ENCODE assay signal across 8 cellular contexts in the genomic region with DNA sequence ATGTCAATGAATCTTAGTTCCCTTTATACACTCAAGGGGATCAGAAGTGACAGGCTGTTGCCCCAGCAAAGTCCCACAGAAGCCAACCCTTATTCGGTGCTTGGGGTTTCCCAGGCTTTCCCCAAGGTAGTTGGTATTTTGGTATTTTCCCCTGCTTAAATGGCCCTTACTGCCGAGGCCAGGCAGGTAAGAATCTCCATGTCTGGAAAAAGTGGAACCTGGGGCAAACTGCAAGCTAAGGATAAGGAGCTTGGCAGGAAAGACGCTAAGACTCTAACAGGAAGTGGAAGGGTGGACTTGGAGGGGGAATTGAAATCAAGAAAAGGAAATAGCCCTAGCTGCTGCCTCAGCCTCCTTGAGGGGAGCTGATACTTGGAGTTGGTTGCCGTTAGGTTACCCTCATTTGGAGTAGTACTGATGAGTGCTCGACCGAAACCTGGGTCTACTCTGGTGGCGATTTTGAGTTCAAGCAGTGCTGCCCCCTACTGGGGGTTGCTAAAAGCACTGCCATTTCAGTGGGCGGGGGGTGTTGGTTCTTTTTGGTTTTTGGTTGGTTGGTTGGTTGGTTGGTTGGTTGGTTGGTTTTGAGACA. TPM values are rescaled to one million over a fixed set of nuclear protein-coding genes. Genes with fewer than 3 reads are reported as not detected.
DNase-seq lines count a peak whose midpoint lies in the region; ATAC-seq and TF ChIP-seq lines count a peak whose summit lies in the region.

No MANE protein-coding gene starts in this region.

- intact Hi-C loops in activated CD4-positive, alpha-beta memory T cell treated with anti-CD3 and anti-CD28 coated beads for 36 hours (cut with micrococcal nuclease), result loop anchor here (1.0 to 5.0 kb wide), 5 partner anchors 13 to 90 kb away; partner anchors contain the start of genes AAMP, CXCR1 and PNKD
- intact Hi-C loops in posterior vena cava (cut with DNase I), result no loop called here

- peak overlapping the region; percentile 84 for H3K27ac Mint-ChIP-seq in activated CD4-positive, alpha-beta memory T cell treated with anti-CD3 and anti-CD28 coated beads for 36 hours
- peak overlapping the region; percentile 80 for H3K27ac Mint-ChIP-seq in endothelial cell (ENCODE audit: unreplicated experiment)

- TF ChIP-seq CTCF in GM10266 (IDR thresholded peaks at IDR 0.05; ENCODE audit: control insufficient read depth, insufficient read depth, low read depth, missing control alignments) (peak; percentile 73), LNCAP (IDR thresholded peaks at IDR 0.05) (peak; percentile 62), endothelial cell (IDR thresholded peaks at IDR 0.05; ENCODE audit: unreplicated experiment) (peak; percentile 77)

- H3K4me3 Mint-ChIP-seq in activated CD4-positive, alpha-beta memory T cell treated with anti-CD3 and anti-CD28 coated beads for 36 hours, result no peak overlapping the region
- H3K4me3 Mint-ChIP-seq in endothelial cell (ENCODE audit: unreplicated experiment), result peak overlapping the region; percentile 38

- peak; percentile 54 for ATAC-seq in GM21737 (IDR thresholded peaks at IDR 0.05; ENCODE audit: unreplicated experiment)

- no peaks in the 10 kb centered on the region for H3K27me3 Mint-ChIP-seq in activated CD4-positive, alpha-beta memory T cell treated with anti-CD3 and anti-CD28 coated beads for 36 hours
- H3K27me3 Mint-ChIP-seq in endothelial cell (ENCODE audit: unreplicated experiment), result peaks cover 10% of the 10 kb centered on the region

- POLR2A ChIA-PET in activated CD4-positive, alpha-beta memory T cell treated with anti-CD3 and anti-CD28 coated beads for 36 hours (lab: Charles Lee), result interaction anchor here (0.9 to 1.7 kb wide), 6 partner anchors 7 to 69 kb away, joined by 3 to 11 read pairs (median 3); no protein-coding TSS in a partner anchor

- CTCF ChIA-PET in activated CD4-positive, alpha-beta memory T cell treated with anti-CD3 and anti-CD28 coated beads for 36 hours (lab: Charles Lee), result interaction anchor here (0.7 to 4.2 kb wide), 18 partner anchors 9 to 73 kb away, joined by 3 to 28 read pairs (median 5); partner anchors contain the start of genes AAMP, ARPC2 and PNKD

- DNase-seq in GM10266 (ENCODE audit: extremely low spot score) (peak; percentile 78), endothelial cell (ENCODE audit: low spot score) (peak; percentile 59), posterior vena cava (ENCODE audit: low spot score) (peak; percentile 77), ureter (ENCODE audit: low spot score) (no peak), SK-N-DZ (ENCODE audit: low spot score) (no peak)
- DNase-seq in activated CD4-positive, alpha-beta memory T cell treated with anti-CD3 and anti-CD28 coated beads for 36 hours, result peak; percentile 85

- H3K36me3 Mint-ChIP-seq in activated CD4-positive, alpha-beta memory T cell treated with anti-CD3 and anti-CD28 coated beads for 36 hours, result peaks cover 25% of the 10 kb centered on the region
- peaks cover 29% of the 10 kb centered on the region for H3K36me3 Mint-ChIP-seq in endothelial cell (ENCODE audit: low read depth, unreplicated experiment)

- H3K4me1 Mint-ChIP-seq in activated CD4-positive, alpha-beta memory T cell treated with anti-CD3 and anti-CD28 coated beads for 36 hours (ENCODE audit: low read depth), result peaks cover 25% of the 10 kb centered on the region
- peaks cover 43% of the 10 kb centered on the region for H3K4me1 Mint-ChIP-seq in endothelial cell (ENCODE audit: unreplicated experiment)

- H3K9me3 Mint-ChIP-seq in activated CD4-positive, alpha-beta memory T cell treated with anti-CD3 and anti-CD28 coated beads for 36 hours, result no peaks in the 10 kb centered on the region
- H3K9me3 Mint-ChIP-seq in endothelial cell (ENCODE audit: unreplicated experiment), result no peaks in the 10 kb centered on the region

RNA-seq across cellular contexts. Expression of gene GPBAR1, which starts 3.3 kb away (rescaled TPM):
- under 1 TPM; 0.14 to 0.19 TPM for total RNA-seq in activated CD4-positive, alpha-beta memory T cell treated with anti-CD3 and anti-CD28 coated beads for 36 hours
- total RNA-seq in endothelial cell (ENCODE audit: unreplicated experiment) (0.77 TPM), posterior vena cava (1 to 10 TPM; 1.2 to 4.2 TPM), ureter (1.5 TPM)
- 0.91 and 1.2 TPM in 2 replicates for polyA plus RNA-seq in SK-N-DZ (2014; cell fraction: cytosol; rRNA removed)
- polyA plus RNA-seq in SK-N-DZ (2014; cell fraction: nucleus; rRNA removed), result 1.3 TPM in 1 of 2 replicates, not detected in the other

RNA-seq across cellular contexts. Expression of gene AAMP, which starts 12.5 kb away (rescaled TPM):
- 10 to 100 TPM; 60.8 to 65.6 TPM for total RNA-seq in activated CD4-positive, alpha-beta memory T cell treated with anti-CD3 and anti-CD28 coated beads for 36 hours
- total RNA-seq in endothelial cell (ENCODE audit: unreplicated experiment) (67.6 TPM), posterior vena cava (10 to 100 TPM; 43.3 to 45.0 TPM), ureter (82.0 TPM)
- polyA plus RNA-seq in SK-N-DZ (2014; cell fraction: cytosol; rRNA removed), result 128 and 170 TPM in 2 replicates
- polyA plus RNA-seq in SK-N-DZ (2014; cell fraction: nucleus; rRNA removed), result 197 and 224 TPM in 2 replicates

RNA-seq across cellular contexts. Expression of gene PNKD, which starts 12.8 kb away (rescaled TPM):
- 10 to 100 TPM; 18.4 to 19.4 TPM for total RNA-seq in activated CD4-positive, alpha-beta memory T cell treated with anti-CD3 and anti-CD28 coated beads for 36 hours
- total RNA-seq in endothelial cell (ENCODE audit: unreplicated experiment) (31.7 TPM), posterior vena cava (10 to 100 TPM; 29.8 to 45.3 TPM), ureter (66.2 TPM)
- polyA plus RNA-seq in SK-N-DZ (2014; cell fraction: cytosol; rRNA removed), result 72.8 and 76.1 TPM in 2 replicates
- polyA plus RNA-seq in SK-N-DZ (2014; cell fraction: nucleus; rRNA removed), result 54.6 and 55.3 TPM in 2 replicates

RNA-seq across cellular contexts. Expression of gene TMBIM1, which starts 34.8 kb away (rescaled TPM):
- 10 to 100 TPM; 71.8 to 79.2 TPM for total RNA-seq in activated CD4-positive, alpha-beta memory T cell treated with anti-CD3 and anti-CD28 coated beads for 36 hours
- total RNA-seq in endothelial cell (ENCODE audit: unreplicated experiment) (78.5 TPM), posterior vena cava (100 to 1,000 TPM; 191 to 195 TPM), ureter (256 TPM)
- 1.6 and 2.0 TPM in 2 replicates for polyA plus RNA-seq in SK-N-DZ (2014; cell fraction: cytosol; rRNA removed)
- 1.4 TPM in 2 replicates for polyA plus RNA-seq in SK-N-DZ (2014; cell fraction: nucleus; rRNA removed)

RNA-seq across cellular contexts. Expression of gene ARPC2, which starts 40.5 kb away (rescaled TPM):
- total RNA-seq in activated CD4-positive, alpha-beta memory T cell treated with anti-CD3 and anti-CD28 coated beads for 36 hours, result 100 to 1,000 TPM; 564 to 570 TPM
- total RNA-seq in endothelial cell (ENCODE audit: unreplicated experiment) (468 TPM), posterior vena cava (100 to 1,000 TPM; 258 to 291 TPM), ureter (520 TPM)
- 158 and 173 TPM in 2 replicates for polyA plus RNA-seq in SK-N-DZ (2014; cell fraction: cytosol; rRNA removed)
- 128 and 135 TPM in 2 replicates for polyA plus RNA-seq in SK-N-DZ (2014; cell fraction: nucleus; rRNA removed)

Comparison
In these comparisons a context has a peak if more than half of its experiments do, and no peak if none do; other contexts are left out.
1. DNase-seq: peak in GM10266 (single experiment), activated CD4-positive, alpha-beta memory T cell treated with anti-CD3 and anti-CD28 coated beads for 36 hours (single experiment), endothelial cell (single experiment) and posterior vena cava (single experiment); none in ureter (single experiment) and SK-N-DZ (single experiment).
2. Peak in every context shown above with its lines, with median percentiles within 50 percentile points of each other: CTCF ChIP-seq.